ENCODE assay signal across 35 cellular contexts in the genomic region with DNA sequence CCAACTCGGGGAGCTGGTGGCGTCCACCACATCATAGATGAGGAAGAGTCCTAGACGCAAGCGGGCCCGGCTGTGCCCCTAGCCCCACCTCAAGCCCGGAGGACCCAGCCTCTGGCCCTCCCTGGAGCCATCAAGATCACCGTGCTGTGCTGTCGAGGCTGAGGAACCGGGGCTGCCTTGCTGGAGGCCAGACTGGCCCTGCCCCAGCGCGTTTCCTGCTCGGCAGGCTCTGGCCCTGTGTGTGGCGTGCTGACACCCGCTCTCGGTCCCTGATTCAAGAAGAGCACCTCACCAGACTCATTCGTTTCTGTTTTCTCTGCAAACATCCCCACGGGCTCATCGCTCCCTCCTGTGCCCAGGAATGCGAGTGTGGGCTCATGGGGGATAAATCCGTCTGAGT. TPM values are rescaled to one million over a fixed set of nuclear protein-coding genes. Genes with fewer than 3 reads are reported as not detected.
"Had no signal": no experiment of that assay in that cellular context is flagged by ENCODE, and none has a peak within 500 bp of the region (broad histone marks: within the 10 kb centered on the region; RNA-seq: fewer than 3 reads in every experiment).

No MANE protein-coding gene starts in this region.

- H3K9me3 Mint-ChIP-seq: natural killer cell treated with Interleukin-12 subunit alpha and Interleukin-12 subunit beta and Interleukin-15 and Interleukin-18, amount 100 ng/mL, for 72 hours; stimulated activated memory B cell treated with anti-CD40 and anti-IgM and Interleukin-4, amounts not matched to agents 10 μg/mL and 1 μg/mL and 100 μg/mL, for 72 hours; stimulated activated naive CD8-positive, alpha-beta T cell treated with anti-CD3 and anti-CD28 coated beads, Interleukin-15, amount 100 ng/mL, for 72 hours; type B pancreatic cell had no signal

- H3K9me3 ChIP-seq: heart right ventricle, mucosa of descending colon, neutrophil, pancreas, prostate gland, uterus had no signal

- H3K4me3 Mint-ChIP-seq: activated naive CD8-positive, alpha-beta T cell; natural killer cell treated with Interleukin-12 subunit alpha and Interleukin-12 subunit beta and Interleukin-15 and Interleukin-18, amount 100 ng/mL, for 72 hours; stimulated activated memory B cell treated with anti-CD40 and anti-IgM and Interleukin-4, amounts not matched to agents 10 μg/mL and 1 μg/mL and 100 μg/mL, for 72 hours; stimulated activated naive CD8-positive, alpha-beta T cell treated with anti-CD3 and anti-CD28 coated beads, Interleukin-15, amount 100 ng/mL, for 72 hours; T-helper 17 cell; type B pancreatic cell had no signal

- H3K4me3 ChIP-seq: heart right ventricle, lung, mucosa of descending colon, pancreas, prostate gland, skin epidermis, uterus had no signal

- H3K36me3 Mint-ChIP-seq: activated naive CD8-positive, alpha-beta T cell; natural killer cell treated with Interleukin-12 subunit alpha and Interleukin-12 subunit beta and Interleukin-15 and Interleukin-18, amount 100 ng/mL, for 72 hours; stimulated activated memory B cell treated with anti-CD40 and anti-IgM and Interleukin-4, amounts not matched to agents 10 μg/mL and 1 μg/mL and 100 μg/mL, for 72 hours; type B pancreatic cell had no signal

- H3K4me1 ChIP-seq: prostate gland, uterus had no signal

- H3K36me3 ChIP-seq: heart right ventricle, neutrophil, pancreas, prostate gland, uterus, WERI-Rb-1 had no signal

- H3K27ac Mint-ChIP-seq: activated naive CD8-positive, alpha-beta T cell; natural killer cell treated with Interleukin-12 subunit alpha and Interleukin-12 subunit beta and Interleukin-15 and Interleukin-18, amount 100 ng/mL, for 72 hours; stimulated activated memory B cell treated with anti-CD40 and anti-IgM and Interleukin-4, amounts not matched to agents 10 μg/mL and 1 μg/mL and 100 μg/mL, for 72 hours; stimulated activated naive CD8-positive, alpha-beta T cell treated with anti-CD3 and anti-CD28 coated beads, Interleukin-15, amount 100 ng/mL, for 72 hours; T-helper 17 cell; type B pancreatic cell had no signal

- DNase-seq: activated CD4-positive, alpha-beta T cell treated with anti-CD3 and anti-CD28 coated beads for 48 hours; activated CD4-positive, alpha-beta T cell treated with anti-CD3 and anti-CD28 coated beads, Interleukin-2, amount 50 U/mL, for 48 hours; activated CD8-positive, alpha-beta memory T cell treated with anti-CD3 and anti-CD28 coated beads for 24 hours; activated effector memory CD4-positive, alpha-beta T cell treated with Interleukin-2 at 50 U/mL for 16 hours; activated naive CD4-positive, alpha-beta T cell treated with Interleukin-2 at 50 U/mL for 16 hours; aorta; central memory CD4-positive, alpha-beta T cell; effector CD8-positive, alpha-beta T cell; foreskin fibroblast; heart right ventricle; kidney glomerular epithelial cell; mucosa of descending colon; pancreas; retina; stimulated activated CD4-positive, alpha-beta T cell treated with anti-CD3 and anti-CD28 coated beads, Interleukin-1b, Interleukin-23, amount 100 ng/mL, for 48 hours; stimulated activated CD4-positive, alpha-beta T cell treated with anti-CD3 and anti-CD28 coated beads, Interleukin-4, amount 100 ng/mL, for 4 hours; stimulated activated CD8-positive, alpha-beta memory T cell treated with anti-CD3 and anti-CD28 coated beads, Interleukin-4, amount 100 ng/mL, for 48 hours; stimulated activated naive CD8-positive, alpha-beta T cell treated with anti-CD3 and anti-CD28 coated beads, Interleukin-15, amount 100 ng/mL, for 72 hours; substantia nigra; T-helper 17 cell; T1000; uterus; WERI-Rb-1 had no signal

- H3K27me3 ChIP-seq: pancreas, uterus had no signal

- ATAC-seq: activated CD4-positive, CD25-positive, alpha-beta regulatory T cell treated with anti-CD3 and anti-CD28 coated beads, Interleukin-2, amount 50 U/mL, for 24 hours; heart right ventricle; left lobe of liver; mucosa of descending colon; natural killer cell treated with Interleukin-12 subunit alpha and Interleukin-12 subunit beta and Interleukin-15 and Interleukin-18, amount 100 ng/mL, for 72 hours; pancreas; sciatic nerve; stimulated activated memory B cell treated with anti-CD40 and anti-IgM and Interleukin-4, amounts not matched to agents 10 μg/mL and 1 μg/mL and 100 μg/mL, for 72 hours; stimulated activated naive CD8-positive, alpha-beta T cell treated with anti-CD3 and anti-CD28 coated beads, Interleukin-15, amount 100 ng/mL, for 72 hours; T-helper 17 cell had no signal

- H3K27ac ChIP-seq: heart right ventricle, neutrophil, pancreas, prostate gland, skin epidermis, uterus, WERI-Rb-1 had no signal

- H3K4me1 Mint-ChIP-seq: stimulated activated memory B cell treated with anti-CD40 and anti-IgM and Interleukin-4, amounts not matched to agents 10 μg/mL and 1 μg/mL and 100 μg/mL, for 72 hours; stimulated activated naive CD8-positive, alpha-beta T cell treated with anti-CD3 and anti-CD28 coated beads, Interleukin-15, amount 100 ng/mL, for 72 hours had no signal

RNA-seq across cellular contexts. Expression of gene GLIS1, which starts 51.1 kb away (rescaled TPM):
- total RNA-seq: dermis microvascular lymphatic vessel endothelial cell; left lobe of liver; natural killer cell treated with Interleukin-12 subunit alpha and Interleukin-12 subunit beta and Interleukin-15 and Interleukin-18, amount 100 ng/mL, for 72 hours; T-helper 17 cell had no signal
